ENCODE assay signal across 19 cellular contexts in the genomic region with DNA sequence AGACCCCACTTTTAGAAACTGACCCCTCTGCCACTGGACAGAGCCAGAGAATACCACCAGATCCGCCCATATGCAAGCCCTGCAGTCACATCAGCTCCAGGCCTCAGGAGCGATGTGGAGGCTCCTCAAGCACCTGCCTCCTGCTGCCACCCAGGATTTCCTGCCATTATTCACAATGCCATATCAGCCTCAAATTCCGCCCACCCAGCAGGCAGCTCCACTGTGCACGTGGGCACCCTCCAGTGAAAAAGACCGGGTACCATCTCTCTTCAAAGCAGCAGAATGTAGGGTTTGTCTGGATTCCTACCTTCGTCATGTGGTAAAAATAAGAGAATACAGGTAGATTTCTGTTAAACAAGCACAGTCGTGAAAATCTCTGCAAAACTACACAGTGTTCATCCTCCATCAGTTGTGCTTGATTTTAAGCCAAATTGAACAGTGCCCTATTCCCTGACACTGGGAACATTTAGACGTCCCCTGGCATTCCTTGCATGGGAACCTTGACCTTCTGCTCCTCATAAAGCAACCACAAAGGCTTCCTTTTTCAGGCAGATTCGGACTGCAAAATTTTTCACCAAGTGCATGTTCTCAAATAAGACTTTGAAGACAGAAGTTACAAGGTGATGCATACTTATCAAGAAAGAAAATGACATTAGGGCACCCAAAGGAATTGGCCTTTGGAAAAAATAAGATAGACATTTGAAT. TPM values are rescaled to one million over a fixed set of nuclear protein-coding genes. Genes with fewer than 3 reads are reported as not detected.
DNase-seq lines count a peak whose midpoint lies in the region; ATAC-seq lines count a peak whose summit lies in the region.
"Had no signal": no experiment of that assay in that cellular context is flagged by ENCODE, and none has a peak within 500 bp of the region (broad histone marks: within the 10 kb centered on the region; RNA-seq: fewer than 3 reads in every experiment).

No MANE protein-coding gene starts in this region.

- no peak overlapping the region for H3K4me3 ChIP-seq in muscle layer of colon (ENCODE audit: low read depth in 1 of 2, low read length in 2 of 2)
- H3K4me3 ChIP-seq: BLaER1, SJSA1 had no signal

- H3K4me1 ChIP-seq in muscle layer of colon (ENCODE audit: insufficient read depth, low read length), result peaks cover 44% of the 10 kb centered on the region
- H3K4me1 ChIP-seq: BLaER1, SJSA1 had no signal

- ATAC-seq in GM18868 (IDR thresholded peaks at IDR 0.05; ENCODE audit: unreplicated experiment), result no peak
- ATAC-seq: HepG2 had no signal

- H3K27ac ChIP-seq in angular gyrus (ENCODE audit: low read depth, low read length), result peak overlapping the region; percentile 37
- peak overlapping the region; percentile 59 for H3K27ac ChIP-seq in muscle layer of colon (ENCODE audit: low read depth, low read length)
- H3K27ac ChIP-seq in temporal lobe (ENCODE audit: low read depth, low read length), result peak overlapping the region; percentile 53
- H3K27ac ChIP-seq: BLaER1, SJSA1 had no signal

- no peaks in the 10 kb centered on the region for H3K9me3 ChIP-seq in muscle layer of colon (ENCODE audit: low read length)
- H3K9me3 ChIP-seq: BLaER1, SJSA1 had no signal

- no peaks in the 10 kb centered on the region for H3K27me3 ChIP-seq in muscle layer of colon (ENCODE audit: control insufficient read depth in 1 of 2, insufficient read depth in 2 of 2, low read length in 2 of 2)
- H3K27me3 ChIP-seq: BLaER1, SJSA1 had no signal

- no peaks in the 10 kb centered on the region for H3K36me3 ChIP-seq in muscle layer of colon (ENCODE audit: insufficient read depth, low read length)
- H3K36me3 ChIP-seq: BLaER1, SJSA1 had no signal

- in situ Hi-C loops in G401 (cut with HindIII; ENCODE audit: low sequenced_read_pairs), result no loop called here

- DNase-seq in NCI-H146 (lab: John Stamatoyannopoulos, UW) (peak; percentile 20), NCI-H146 treated with DMSO at 0.1 percent for 48 hours (lab: John Stamatoyannopoulos, UW; ENCODE audit: unreplicated experiment) (no peak), AG20443 (ENCODE audit: low spot score) (no peak), G401 (ENCODE audit: low spot score) (no peak)
- DNase-seq: CD8-positive, alpha-beta memory T cell; DMS79 treated with DMSO at 0.1 percent for 48 hours; GDM1; Karpas-422; MM.1S; NCI-H1105; NCI-H1930; NCI-H510A treated with DMSO at 0.1 percent for 48 hours had no signal

- H3K9ac ChIP-seq in muscle layer of colon (ENCODE audit: low read length), result no peak overlapping the region
- H3K9ac ChIP-seq: BLaER1 had no signal

RNA-seq across cellular contexts. Expression of gene FAM124A, which starts 56.4 kb away (rescaled TPM):
- total RNA-seq in temporal lobe, result 9.8 TPM
- total RNA-seq in G401 (2014; rRNA removed; shearing (Covaris generic)), result 0.49 and 0.95 TPM in 2 replicates
- total RNA-seq: HepG2 had no signal
